Comparison of ENCODE assay signal across 13 cellular contexts in the genomic region with DNA sequence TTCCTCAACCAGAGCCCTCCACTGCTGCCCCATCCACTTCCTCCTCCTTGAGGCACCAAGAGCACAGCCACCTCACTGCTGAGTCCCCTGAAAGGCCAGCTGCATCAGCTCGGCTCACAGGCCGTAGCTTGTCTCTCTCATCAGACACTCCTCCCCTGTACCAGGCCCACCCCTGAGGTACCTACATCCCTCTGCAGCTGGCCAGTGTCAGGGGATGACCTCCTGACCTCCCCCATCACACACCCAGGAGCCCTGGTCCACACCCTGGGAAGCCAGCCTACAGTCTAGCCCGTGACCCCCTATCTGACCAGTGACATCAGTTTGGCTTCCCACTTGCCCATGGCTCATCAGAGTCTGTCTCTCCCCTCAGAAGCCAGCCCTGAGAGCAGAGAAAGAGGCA.
A peak's percentile ranks its signal among the peaks of the same experiment; 100 is the strongest.
DNase-seq lines count a peak whose midpoint lies in the region; ATAC-seq and TF ChIP-seq lines count a peak whose summit lies in the region.
"Had no signal": no experiment of that assay in that cellular context is flagged by ENCODE, and none has a peak within 500 bp of the region (broad histone marks: within the 10 kb centered on the region; RNA-seq: fewer than 3 reads in every experiment).

No MANE protein-coding gene starts in this region.

- intact Hi-C loops in sigmoid colon (cut with DNase I): no loop called here

- H3K4me3 Mint-ChIP-seq in HFFc6: no peak overlapping the region
- peak overlapping the region; percentile 58 for H3K4me3 Mint-ChIP-seq in activated T-helper 17 cell treated with anti-CD3 and anti-CD28 coated beads, Interleukin-2, amount 50 U/mL, for 72 hours
- H3K4me3 Mint-ChIP-seq: CD8-positive, alpha-beta T cell; T-helper 17 cell had no signal

- no peak overlapping the region for H3K4me3 ChIP-seq in sigmoid colon

- no peaks in the 10 kb centered on the region for H3K9me3 ChIP-seq in sigmoid colon

- peaks cover 0 to 40% (median 21%) of the 10 kb centered on the region in 4 donors for H3K36me3 ChIP-seq in sigmoid colon

- H3K36me3 Mint-ChIP-seq in HFFc6 (ENCODE audit: low read depth): 0 out of 2 replicates have a peak, but pooled peaks cover 10% of the 10 kb centered on the region
- no peaks in the 10 kb centered on the region for H3K36me3 Mint-ChIP-seq in activated T-helper 17 cell treated with anti-CD3 and anti-CD28 coated beads, Interleukin-2, amount 50 U/mL, for 72 hours (ENCODE audit: low read depth)
- H3K36me3 Mint-ChIP-seq: CD8-positive, alpha-beta T cell had no signal

- DNase-seq in HFFc6 (no peak), left lobe of liver (ENCODE audit: low spot score) (peak; percentile 38), sigmoid colon (peak; percentile 71), caudate nucleus (lab: John Stamatoyannopoulos, UW) (no peak), NCI-H2107 (lab: John Stamatoyannopoulos, UW) (no peak), activated gamma-delta T cell treated with Interleukin-2 at 50 U/mL for 16 hours (no peak)
- DNase-seq: KBM-7, mesenchymal stem cell, NCI-H2081 treated with DMSO at 0.1 percent for 48 hours, T-helper 17 cell had no signal

- no peaks in the 10 kb centered on the region for H3K27me3 ChIP-seq in sigmoid colon

- no peak for TF ChIP-seq EP300 in sigmoid colon (IDR thresholded peaks at IDR 0.05)

- peaks cover 6% of the 10 kb centered on the region for H3K27me3 Mint-ChIP-seq in HFFc6 (ENCODE audit: insufficient read depth)
- H3K27me3 Mint-ChIP-seq in activated T-helper 17 cell treated with anti-CD3 and anti-CD28 coated beads, Interleukin-2, amount 50 U/mL, for 72 hours: no peaks in the 10 kb centered on the region
- H3K27me3 Mint-ChIP-seq: T-helper 17 cell had no signal

- TF ChIP-seq CTCF in HFFc6 (IDR thresholded peaks at IDR 0.05) (no peak), sigmoid colon (IDR thresholded peaks at IDR 0.05) (no peak)

- peak overlapping the region; percentile 57 for H3K27ac Mint-ChIP-seq in HFFc6
- H3K27ac Mint-ChIP-seq in activated T-helper 17 cell treated with anti-CD3 and anti-CD28 coated beads, Interleukin-2, amount 50 U/mL, for 72 hours: peak overlapping the region; percentile 56
- H3K27ac Mint-ChIP-seq: CD8-positive, alpha-beta T cell; T-helper 17 cell had no signal

- 70 to 75% methylated on average over 3 of the region's 3 CpGs for WGBS in sigmoid colon, 2 donors

- H3K4me1 ChIP-seq in sigmoid colon: peaks cover 0 to 62% (median 28%) of the 10 kb centered on the region in 4 donors

- no peaks in the 10 kb centered on the region for H3K9me3 Mint-ChIP-seq in HFFc6
- no peaks in the 10 kb centered on the region for H3K9me3 Mint-ChIP-seq in activated T-helper 17 cell treated with anti-CD3 and anti-CD28 coated beads, Interleukin-2, amount 50 U/mL, for 72 hours
- H3K9me3 Mint-ChIP-seq: CD8-positive, alpha-beta T cell had no signal

- ATAC-seq in activated T-helper 17 cell treated with anti-CD3 and anti-CD28 coated beads, Interleukin-2, amount 50 U/mL, for 72 hours (replicated peaks): peak; percentile 13
- peak; percentile 13 for ATAC-seq in left lobe of liver
- ATAC-seq in HG03196 (IDR thresholded peaks at IDR 0.05; ENCODE audit: unreplicated experiment): no peak
- ATAC-seq: CD8-positive, alpha-beta T cell; T-helper 17 cell had no signal

- H3K27ac ChIP-seq in sigmoid colon (peak overlapping the region; percentile 70 to 80 (median 76)), caudate nucleus (ENCODE audit: low read depth, low read length) (no peak overlapping the region)

- TF ChIP-seq POLR2A in sigmoid colon (IDR thresholded peaks at IDR 0.05): no peak

- H3K4me1 Mint-ChIP-seq in HFFc6 (ENCODE audit: low read depth): peaks cover 13% of the 10 kb centered on the region
- H3K4me1 Mint-ChIP-seq in activated T-helper 17 cell treated with anti-CD3 and anti-CD28 coated beads, Interleukin-2, amount 50 U/mL, for 72 hours: no peaks in the 10 kb centered on the region

Comparison
In these comparisons a context has a peak if more than half of its experiments do, and no peak if none do; other contexts are left out.
1. DNase-seq: peak in left lobe of liver (single experiment) and sigmoid colon (single experiment); none in HFFc6 (single experiment), caudate nucleus (0 of 61), NCI-H2107 (single experiment) and activated gamma-delta T cell treated with Interleukin-2 at 50 U/mL for 16 hours (single experiment).